In genomic region chr17:75024686-75025397, GRCh38 we compare ENCODE assay signal across 17 cellular contexts. TPM values are rescaled to one million over a fixed set of nuclear protein-coding genes. Genes with fewer than 3 reads are reported as not detected.
DNase-seq lines count a peak whose midpoint lies in the region; ATAC-seq and TF ChIP-seq lines count a peak whose summit lies in the region.
"Had no signal": no experiment of that assay in that cellular context is flagged by ENCODE, and none has a peak within 500 bp of the region (broad histone marks: within the 10 kb centered on the region; RNA-seq: fewer than 3 reads in every experiment).

No MANE protein-coding gene starts in this region.

- no peak overlapping the region for H3K4me3 Mint-ChIP-seq in activated T-cell treated with anti-CD3 and anti-CD28 coated beads, Interleukin-2, amount 50 U/mL, for 4 hours
- peak overlapping the region; percentile 15 to 59 for H3K4me3 Mint-ChIP-seq in effector memory CD8-positive, alpha-beta T cell
- H3K4me3 Mint-ChIP-seq in neural progenitor cell = no peak overlapping the region
- H3K4me3 Mint-ChIP-seq: stimulated activated naive B cell treated with anti-CD40 and anti-IgM and Interleukin-4, amounts not matched to agents 10 μg/mL and 1 μg/mL and 100 μg/mL, for 72 hours had no signal

- CTCF ChIA-PET in HEK293 (lab: Yijun Ruan, JAX) = interaction anchor here (1.1 to 2.1 kb wide), 6 partner anchors 7 to 66 kb away, joined by 5 to 11 read pairs (median 6); partner anchors contain the start of genes HID1 and MRPL58

- no peak overlapping the region for H3K4me2 ChIP-seq in neural progenitor cell

- no peak overlapping the region for H3K4me3 ChIP-seq in HEK293 (ENCODE audit: low read depth, low read length)
- no peak overlapping the region for H3K4me3 ChIP-seq in neural progenitor cell
- H3K4me3 ChIP-seq in psoas muscle = no peak overlapping the region
- H3K4me3 ChIP-seq: uterus had no signal

- H3K9me3 ChIP-seq in HEK293 (ENCODE audit: control insufficient read depth, insufficient read depth, low read depth, low read length) (no peaks in the 10 kb centered on the region), neural progenitor cell (ENCODE audit: low read depth) (no peaks in the 10 kb centered on the region), psoas muscle (no peaks in the 10 kb centered on the region)
- H3K9me3 ChIP-seq: uterus had no signal

- no peaks in the 10 kb centered on the region for H3K27me3 ChIP-seq in neural progenitor cell
- no peaks in the 10 kb centered on the region for H3K27me3 ChIP-seq in psoas muscle (ENCODE audit: insufficient read depth in 3 of 3, low read length in 2 of 3)
- H3K27me3 ChIP-seq: brain microvascular endothelial cell, uterus had no signal

- 89 to 93% (median 92%) methylated on average over 10 of the region's 10 CpGs for WGBS in psoas muscle, 3 donors

- peak; percentile 51 for DNase-seq in activated CD4-positive, CD25-positive, alpha-beta regulatory T cell treated with anti-CD3 and anti-CD28 coated beads, Interleukin-2, amount 50 U/mL, for 72 hours
- DNase-seq in activated CD4-positive, CD25-positive, alpha-beta regulatory T cell (lab: John Stamatoyannopoulos, UW) = no peak
- no peak for DNase-seq in activated T-cell treated with anti-CD3 and anti-CD28 coated beads, Interleukin-2, amount 50 U/mL, for 4 hours
- no peak for DNase-seq in effector memory CD8-positive, alpha-beta T cell
- DNase-seq in neural progenitor cell (ENCODE audit: low spot score) (no peak), psoas muscle (no peak)
- DNase-seq: 8988T; brain microvascular endothelial cell; Caco-2; effector memory CD4-positive, alpha-beta T cell; left ventricle myocardium superior; NCI-H2107; NCI-H82; stimulated activated naive B cell treated with anti-CD40 and anti-IgM and Interleukin-4, amounts not matched to agents 10 μg/mL and 1 μg/mL and 100 μg/mL, for 72 hours; uterus had no signal

- no peak overlapping the region for H3K9ac ChIP-seq in neural progenitor cell

- peaks cover 15 to 37% of the 10 kb centered on the region in 2 experiments for H3K36me3 ChIP-seq in HEK293 (ENCODE audit: control insufficient read depth in 2 of 2, insufficient read depth in 1 of 2, low read length in 2 of 2)
- no peaks in the 10 kb centered on the region for H3K36me3 ChIP-seq in neural progenitor cell
- peaks cover 5 to 37% of the 10 kb centered on the region in 2 donors for H3K36me3 ChIP-seq in psoas muscle (ENCODE audit: insufficient read depth in 1 of 2, low read depth in 1 of 2)
- H3K36me3 ChIP-seq: uterus had no signal

- H4K20me1 ChIP-seq in neural progenitor cell (ENCODE audit: low read depth) = no peaks in the 10 kb centered on the region

- H3K36me3 Mint-ChIP-seq in activated T-cell treated with anti-CD3 and anti-CD28 coated beads, Interleukin-2, amount 50 U/mL, for 4 hours (ENCODE audit: insufficient read depth) = peaks cover 28% of the 10 kb centered on the region
- H3K36me3 Mint-ChIP-seq in effector memory CD8-positive, alpha-beta T cell (ENCODE audit: insufficient read depth) = peaks cover 9% of the 10 kb centered on the region
- peaks cover 20% of the 10 kb centered on the region for H3K36me3 Mint-ChIP-seq in neural progenitor cell

- H3K27ac Mint-ChIP-seq in effector memory CD8-positive, alpha-beta T cell = peak overlapping the region in 1 of 2 donors; percentile 80
- H3K27ac Mint-ChIP-seq in neural progenitor cell = no peak overlapping the region
- H3K27ac Mint-ChIP-seq: stimulated activated naive B cell treated with anti-CD40 and anti-IgM and Interleukin-4, amounts not matched to agents 10 μg/mL and 1 μg/mL and 100 μg/mL, for 72 hours had no signal

- H3K27ac ChIP-seq in HEK293 (ENCODE audit: extremely low read depth, low read depth, low read length) = no peak overlapping the region
- H3K27ac ChIP-seq in neural progenitor cell = no peak overlapping the region
- H3K27ac ChIP-seq in psoas muscle = no peak overlapping the region
- H3K27ac ChIP-seq: brain microvascular endothelial cell, uterus had no signal

- H3K4me1 ChIP-seq in HEK293 (ENCODE audit: control insufficient read depth, insufficient read depth, low read length) = no peaks in the 10 kb centered on the region
- no peaks in the 10 kb centered on the region for H3K4me1 ChIP-seq in neural progenitor cell
- no peaks in the 10 kb centered on the region for H3K4me1 ChIP-seq in psoas muscle
- H3K4me1 ChIP-seq: Caco-2, uterus had no signal

- no peaks in the 10 kb centered on the region for H3F3A ChIP-seq in neural progenitor cell (ENCODE audit: low read depth)

- H3K4me1 Mint-ChIP-seq in activated T-cell treated with anti-CD3 and anti-CD28 coated beads, Interleukin-2, amount 50 U/mL, for 4 hours (ENCODE audit: low read depth) = peaks cover 10% of the 10 kb centered on the region
- H3K4me1 Mint-ChIP-seq in effector memory CD8-positive, alpha-beta T cell (ENCODE audit: low read depth in 2 of 2) = peaks cover 5 to 7% of the 10 kb centered on the region in 2 donors
- H3K4me1 Mint-ChIP-seq in neural progenitor cell = no peaks in the 10 kb centered on the region

- intact Hi-C loops in psoas muscle (cut with DNase I) = no loop called here

- no peaks in the 10 kb centered on the region for H3K79me2 ChIP-seq in neural progenitor cell (ENCODE audit: low read depth)

- H2AFZ ChIP-seq in neural progenitor cell (replicated peaks) = no peak overlapping the region

- POLR2A ChIA-PET in HEK293 (lab: Yijun Ruan, JAX) = interaction anchor here (0.6 to 3.2 kb wide), 6 partner anchors 11 to 244 kb away, joined by 3 to 19 read pairs (median 4); partner anchors contain the start of genes HID1 and MRPL58

- no peaks in the 10 kb centered on the region for H3K27me3 Mint-ChIP-seq in activated T-cell treated with anti-CD3 and anti-CD28 coated beads, Interleukin-2, amount 50 U/mL, for 4 hours (ENCODE audit: low read depth)
- no peaks in the 10 kb centered on the region for H3K27me3 Mint-ChIP-seq in effector memory CD8-positive, alpha-beta T cell
- peaks cover 3% of the 10 kb centered on the region for H3K27me3 Mint-ChIP-seq in neural progenitor cell (ENCODE audit: insufficient read depth, low read depth)
- H3K27me3 Mint-ChIP-seq: stimulated activated naive B cell treated with anti-CD40 and anti-IgM and Interleukin-4, amounts not matched to agents 10 μg/mL and 1 μg/mL and 100 μg/mL, for 72 hours had no signal

- peak; percentile 37 to 65 for ATAC-seq in activated T-cell treated with anti-CD3 and anti-CD28 coated beads, Interleukin-2, amount 50 U/mL, for 4 hours
- peak; percentile 31 for ATAC-seq in effector memory CD8-positive, alpha-beta T cell (replicated peaks)
- ATAC-seq in GM18511 (IDR thresholded peaks at IDR 0.05; ENCODE audit: unreplicated experiment) = no peak
- ATAC-seq in psoas muscle = no peak
- ATAC-seq: left ventricle myocardium superior; stimulated activated naive B cell treated with anti-CD40 and anti-IgM and Interleukin-4, amounts not matched to agents 10 μg/mL and 1 μg/mL and 100 μg/mL, for 72 hours had no signal

- no peaks in the 10 kb centered on the region for H3K9me3 Mint-ChIP-seq in activated T-cell treated with anti-CD3 and anti-CD28 coated beads, Interleukin-2, amount 50 U/mL, for 4 hours
- no peaks in the 10 kb centered on the region for H3K9me3 Mint-ChIP-seq in effector memory CD8-positive, alpha-beta T cell
- H3K9me3 Mint-ChIP-seq in neural progenitor cell = peaks cover 14% of the 10 kb centered on the region

- no peak for TF ChIP-seq CTCF in HEK293 (tag by site-specific recombination; IDR thresholded peaks at IDR 0.05)
- no peak for TF ChIP-seq CTCF in neural progenitor cell (IDR thresholded peaks at IDR 0.05)
- TF ChIP-seq CTCF in psoas muscle (IDR thresholded peaks at IDR 0.05) = no peak

TF ChIP-seq in HEK293, 187 proteins besides CTCF, POLR2A, EP300 and RAD21:
- TF ChIP-seq SP2 (tag by site-specific recombination; IDR thresholded peaks at IDR 0.05) (peak; percentile 31), ZBTB17 (tag by site-specific recombination; IDR thresholded peaks at IDR 0.05) (no peak)

RNA-seq across cellular contexts. Expression of gene MRPL58, which starts 12.4 kb away (rescaled TPM):
- 10 to 100 TPM; 70.8 to 82.5 (median 81.1) TPM for total RNA-seq in activated T-cell treated with anti-CD3 and anti-CD28 coated beads, Interleukin-2, amount 50 U/mL, for 4 hours
- total RNA-seq in neural progenitor cell (ENCODE audit: low replicate concordance) (50.8 and 52.8 TPM in 2 replicates), psoas muscle (10 to 100 TPM; 50.4 to 70.6 (median 59.2) TPM)
- polyA plus RNA-seq in psoas muscle = 10 to 100 TPM; 64.1 to 80.6 (median 76.2) TPM

RNA-seq across cellular contexts. Expression of gene ATP5PD, which starts 21.9 kb away (rescaled TPM):
- total RNA-seq in activated T-cell treated with anti-CD3 and anti-CD28 coated beads, Interleukin-2, amount 50 U/mL, for 4 hours = 100 to 1,000 TPM; 128 to 158 (median 147) TPM
- total RNA-seq in neural progenitor cell (ENCODE audit: low replicate concordance) = 209 and 268 TPM in 2 replicates
- total RNA-seq in psoas muscle = 100 to 1,000 TPM; 409 to 577 (median 500) TPM
- 100 to 1,000 TPM; 619 to 931 (median 653) TPM for polyA plus RNA-seq in psoas muscle

RNA-seq across cellular contexts. Expression of gene KCTD2, which starts 22.2 kb away (rescaled TPM):
- total RNA-seq in activated T-cell treated with anti-CD3 and anti-CD28 coated beads, Interleukin-2, amount 50 U/mL, for 4 hours = 10 to 100 TPM; 18.5 to 23.9 (median 22.2) TPM
- total RNA-seq in neural progenitor cell (ENCODE audit: low replicate concordance) = 28.9 and 32.9 TPM in 2 replicates
- 10 to 100 TPM; 29.2 to 38.7 (median 35.2) TPM for total RNA-seq in psoas muscle
- 10 to 100 TPM; 26.9 to 71.2 (median 29.7) TPM for polyA plus RNA-seq in psoas muscle

RNA-seq across cellular contexts. Expression of gene CDR2L, which starts 37.4 kb away (rescaled TPM):
- 1 to 10 TPM in 2 of 3 donors, under 1 TPM in 1; 0.84 to 1.3 (median 1.0) TPM for total RNA-seq in activated T-cell treated with anti-CD3 and anti-CD28 coated beads, Interleukin-2, amount 50 U/mL, for 4 hours
- 4.0 and 15.8 TPM in 2 replicates for total RNA-seq in neural progenitor cell (ENCODE audit: low replicate concordance)
- total RNA-seq in psoas muscle = 1 to 10 TPM; 1.4 to 3.4 (median 2.7) TPM
- 1 to 10 TPM; 1.3 to 1.7 (median 1.5) TPM for polyA plus RNA-seq in psoas muscle

RNA-seq across cellular contexts. Expression of gene HID1, which starts 52.3 kb away (rescaled TPM):
- total RNA-seq in activated T-cell treated with anti-CD3 and anti-CD28 coated beads, Interleukin-2, amount 50 U/mL, for 4 hours = 1 to 10 TPM; 1.3 to 2.1 (median 2.0) TPM
- 3.5 and 5.0 TPM in 2 replicates for total RNA-seq in neural progenitor cell (ENCODE audit: low replicate concordance)
- 10 to 100 TPM in 1 of 4 donors, 1 to 10 TPM in 3; 1.7 to 10.4 (median 2.8) TPM for total RNA-seq in psoas muscle
- 1 to 10 TPM; 2.3 to 4.8 (median 2.3) TPM for polyA plus RNA-seq in psoas muscle

Comparison
In these comparisons a context has a peak if more than half of its experiments do, and no peak if none do; other contexts are left out.
1. ATAC-seq: peak in activated T-cell treated with anti-CD3 and anti-CD28 coated beads, Interleukin-2, amount 50 U/mL, for 4 hours (2 of 2) and effector memory CD8-positive, alpha-beta T cell (single experiment); none in GM18511 (single experiment) and psoas muscle (0 of 4).
2. H3K4me3 Mint-ChIP-seq: peak in effector memory CD8-positive, alpha-beta T cell (2 of 2); none in activated T-cell treated with anti-CD3 and anti-CD28 coated beads, Interleukin-2, amount 50 U/mL, for 4 hours (single experiment) and neural progenitor cell (single experiment).